ENCODE assay signal across 29 cellular contexts in genomic region chr7:5226921-5227785, GRCh38.
"Had no signal": no experiment of that assay in that cellular context is flagged by ENCODE, and none has a peak within 500 bp of the region (broad histone marks: within the 10 kb centered on the region; RNA-seq: fewer than 3 reads in every experiment).

No MANE protein-coding gene starts in this region.

- ATAC-seq: foreskin keratinocyte; heart left ventricle; left lung; sciatic nerve; stimulated activated effector memory CD8-positive, alpha-beta T cell treated with anti-CD3 and anti-CD28 coated beads, Interleukin-12 subunit alpha, Interleukin-12 subunit beta, amount 100 ng/mL, for 72 hours; stimulated activated naive CD8-positive, alpha-beta T cell treated with anti-CD3 and anti-CD28 coated beads, Interleukin-15, amount 100 ng/mL, for 72 hours had no signal

- H3K4me3 ChIP-seq: breast epithelium, esophagus muscularis mucosa, heart left ventricle, left lung, skin epidermis, upper lobe of left lung had no signal

- H3K4me3 Mint-ChIP-seq: activated CD4-positive, alpha-beta memory T cell treated with anti-CD3 and anti-CD28 coated beads, Interleukin-2, amount 10 ng/mL, durations not matched to agents 7 days and 5 days; activated CD4-positive, alpha-beta T cell treated with anti-CD3 and anti-CD28 coated beads, Interleukin-2, amount 10 ng/mL, durations not matched to agents 24 days and 14 days; activated naive CD4-positive, alpha-beta T cell treated with anti-CD3 and anti-CD28 coated beads, Interleukin-2, amount 10 ng/mL, durations not matched to agents 7 days and 5 days; activated naive CD8-positive, alpha-beta T cell treated with anti-CD3 and anti-CD28 coated beads, Interleukin-2, amount 10 ng/mL, durations not matched to agents 7 days and 5 days; activated T-cell treated with anti-CD3 and anti-CD28 coated beads, Interleukin-2, amount 50 U/mL, for 24 hours; central memory CD8-positive, alpha-beta T cell; mesothelial cell of epicardium; naive B cell; neural crest cell; stimulated activated effector memory CD8-positive, alpha-beta T cell treated with anti-CD3 and anti-CD28 coated beads, Interleukin-12 subunit alpha, Interleukin-12 subunit beta, amount 100 ng/mL, for 72 hours; stimulated activated naive CD8-positive, alpha-beta T cell treated with anti-CD3 and anti-CD28 coated beads, Interleukin-15, amount 100 ng/mL, for 72 hours had no signal

- H3K27ac ChIP-seq: breast epithelium, esophagus muscularis mucosa, foreskin keratinocyte, heart left ventricle, left lung, skin epidermis, upper lobe of left lung had no signal

- H3K9me3 Mint-ChIP-seq: activated CD4-positive, alpha-beta memory T cell treated with anti-CD3 and anti-CD28 coated beads, Interleukin-2, amount 10 ng/mL, durations not matched to agents 7 days and 5 days; activated CD4-positive, alpha-beta T cell treated with anti-CD3 and anti-CD28 coated beads, Interleukin-2, amount 10 ng/mL, durations not matched to agents 24 days and 14 days; activated naive CD4-positive, alpha-beta T cell treated with anti-CD3 and anti-CD28 coated beads, Interleukin-2, amount 10 ng/mL, durations not matched to agents 7 days and 5 days; activated naive CD8-positive, alpha-beta T cell treated with anti-CD3 and anti-CD28 coated beads, Interleukin-2, amount 10 ng/mL, durations not matched to agents 7 days and 5 days; activated T-cell treated with anti-CD3 and anti-CD28 coated beads, Interleukin-2, amount 50 U/mL, for 24 hours; central memory CD8-positive, alpha-beta T cell; mesothelial cell of epicardium; naive B cell; neural crest cell; stimulated activated effector memory CD8-positive, alpha-beta T cell treated with anti-CD3 and anti-CD28 coated beads, Interleukin-12 subunit alpha, Interleukin-12 subunit beta, amount 100 ng/mL, for 72 hours; stimulated activated naive CD8-positive, alpha-beta T cell treated with anti-CD3 and anti-CD28 coated beads, Interleukin-15, amount 100 ng/mL, for 72 hours had no signal

- H3K9me3 ChIP-seq: breast epithelium, esophagus muscularis mucosa, heart left ventricle, left lung, upper lobe of left lung had no signal

- H3K27me3 ChIP-seq: breast epithelium, esophagus muscularis mucosa, foreskin keratinocyte, heart left ventricle, left lung, upper lobe of left lung had no signal

- H3K4me1 Mint-ChIP-seq: activated CD4-positive, alpha-beta memory T cell treated with anti-CD3 and anti-CD28 coated beads, Interleukin-2, amount 10 ng/mL, durations not matched to agents 7 days and 5 days; stimulated activated effector memory CD8-positive, alpha-beta T cell treated with anti-CD3 and anti-CD28 coated beads, Interleukin-12 subunit alpha, Interleukin-12 subunit beta, amount 100 ng/mL, for 72 hours had no signal

- DNase-seq: activated CD4-positive, alpha-beta memory T cell treated with anti-CD3 and anti-CD28 coated beads, Interleukin-2, amount 10 ng/mL, durations not matched to agents 7 days and 5 days; activated CD4-positive, alpha-beta T cell treated with anti-CD3 and anti-CD28 coated beads, Interleukin-2, amount 10 ng/mL, durations not matched to agents 24 days and 14 days; activated CD4-positive, CD25-positive, alpha-beta regulatory T cell treated with anti-CD3 and anti-CD28 coated beads, Interleukin-2, amount 50 U/mL, for 72 hours; activated CD8-positive, alpha-beta memory T cell treated with anti-CD3 and anti-CD28 coated beads, Interleukin-2, amount 50 U/mL, for 48 hours; activated gamma-delta T cell; activated naive CD4-positive, alpha-beta T cell treated with anti-CD3 and anti-CD28 coated beads, Interleukin-2, amount 10 ng/mL, durations not matched to agents 7 days and 5 days; activated naive CD8-positive, alpha-beta T cell treated with anti-CD3 and anti-CD28 coated beads, Interleukin-2, amount 10 ng/mL, durations not matched to agents 7 days and 5 days; activated T-cell treated with anti-CD3 and anti-CD28 coated beads, Interleukin-2, amount 50 U/mL, for 24 hours; amygdala; dermis blood vessel endothelial cell; effector CD4-positive, alpha-beta T cell; foreskin keratinocyte; kidney glomerular epithelial cell; naive B cell; stimulated activated CD4-positive, alpha-beta T cell treated with anti-CD3 and anti-CD28 coated beads, Interleukin-4, amount 100 ng/mL, for 24 hours; stimulated activated naive CD8-positive, alpha-beta T cell treated with anti-CD3 and anti-CD28 coated beads, Interleukin-15, amount 100 ng/mL, for 72 hours; substantia nigra; T-helper 2 cell had no signal

- H3K4me1 ChIP-seq: breast epithelium, foreskin keratinocyte had no signal

- H3K27ac Mint-ChIP-seq: activated CD4-positive, alpha-beta memory T cell treated with anti-CD3 and anti-CD28 coated beads, Interleukin-2, amount 10 ng/mL, durations not matched to agents 7 days and 5 days; activated CD4-positive, alpha-beta T cell treated with anti-CD3 and anti-CD28 coated beads, Interleukin-2, amount 10 ng/mL, durations not matched to agents 24 days and 14 days; activated naive CD4-positive, alpha-beta T cell treated with anti-CD3 and anti-CD28 coated beads, Interleukin-2, amount 10 ng/mL, durations not matched to agents 7 days and 5 days; activated naive CD8-positive, alpha-beta T cell treated with anti-CD3 and anti-CD28 coated beads, Interleukin-2, amount 10 ng/mL, durations not matched to agents 7 days and 5 days; activated T-cell treated with anti-CD3 and anti-CD28 coated beads, Interleukin-2, amount 50 U/mL, for 24 hours; mesothelial cell of epicardium; stimulated activated effector memory CD8-positive, alpha-beta T cell treated with anti-CD3 and anti-CD28 coated beads, Interleukin-12 subunit alpha, Interleukin-12 subunit beta, amount 100 ng/mL, for 72 hours; stimulated activated naive CD8-positive, alpha-beta T cell treated with anti-CD3 and anti-CD28 coated beads, Interleukin-15, amount 100 ng/mL, for 72 hours had no signal

- H3K27me3 Mint-ChIP-seq: activated CD4-positive, alpha-beta memory T cell treated with anti-CD3 and anti-CD28 coated beads, Interleukin-2, amount 10 ng/mL, durations not matched to agents 7 days and 5 days; activated CD4-positive, alpha-beta T cell treated with anti-CD3 and anti-CD28 coated beads, Interleukin-2, amount 10 ng/mL, durations not matched to agents 24 days and 14 days; activated naive CD4-positive, alpha-beta T cell treated with anti-CD3 and anti-CD28 coated beads, Interleukin-2, amount 10 ng/mL, durations not matched to agents 7 days and 5 days; activated naive CD8-positive, alpha-beta T cell treated with anti-CD3 and anti-CD28 coated beads, Interleukin-2, amount 10 ng/mL, durations not matched to agents 7 days and 5 days; activated T-cell treated with anti-CD3 and anti-CD28 coated beads, Interleukin-2, amount 50 U/mL, for 24 hours; central memory CD8-positive, alpha-beta T cell; naive B cell; stimulated activated naive CD8-positive, alpha-beta T cell treated with anti-CD3 and anti-CD28 coated beads, Interleukin-15, amount 100 ng/mL, for 72 hours had no signal
